9 cellular contexts compared by ENCODE assay signal in the genomic region with DNA sequence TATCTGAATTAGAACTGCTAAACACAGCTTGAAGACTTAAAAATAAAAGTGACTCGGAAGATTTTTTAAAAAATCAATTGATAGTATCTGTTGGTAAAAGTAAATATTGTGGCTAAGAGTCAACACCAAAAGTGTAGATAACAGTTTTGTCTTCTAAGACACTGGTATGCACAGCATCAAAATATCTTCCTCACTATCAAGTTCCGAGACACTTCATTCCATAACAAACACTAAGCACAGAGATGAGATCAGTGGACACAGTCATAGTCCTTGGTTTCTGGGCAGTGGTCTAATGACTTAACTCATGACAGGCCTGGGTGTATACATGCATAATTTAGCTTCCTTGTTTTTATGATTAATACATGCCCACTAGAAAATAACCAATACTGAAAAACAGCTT.
DNase-seq lines count a peak whose midpoint lies in the region; ATAC-seq and TF ChIP-seq lines count a peak whose summit lies in the region.
"Had no signal": no experiment of that assay in that cellular context is flagged by ENCODE, and none has a peak within 500 bp of the region (broad histone marks: within the 10 kb centered on the region; RNA-seq: fewer than 3 reads in every experiment).

No MANE protein-coding gene starts in this region.

- in situ Hi-C loops in brain microvascular endothelial cell (cut with HindIII; ENCODE audit: low pct_ligation_motif_present, low sequenced_read_pairs): no loop called here

- TF ChIP-seq CTCF in heart right ventricle (IDR thresholded peaks at IDR 0.05) (no peak), brain microvascular endothelial cell (IDR thresholded peaks at IDR 0.05; ENCODE audit: low read depth, low read length, missing control alignments) (no peak), vagina (IDR thresholded peaks at IDR 0.05) (no peak)

- WGBS in heart right ventricle, 2 donors: 48 to 63% methylated on average over 2 of the region's 2 CpGs

- TF ChIP-seq POLR2A in vagina (IDR thresholded peaks at IDR 0.05): no peak

- H3K4me1 Mint-ChIP-seq in memory B cell: peaks cover 3% of the 10 kb centered on the region

- peaks cover 4% of the 10 kb centered on the region for H3K36me3 Mint-ChIP-seq in memory B cell

- no peaks in the 10 kb centered on the region for H3K9me3 Mint-ChIP-seq in memory B cell

- ATAC-seq in heart right ventricle (peak in 2 of 8 donors; percentile 50 to 60), Right ventricle myocardium inferior (no peak), memory B cell (ENCODE audit: low read depth) (no peak), HG03378 (IDR thresholded peaks at IDR 0.05; ENCODE audit: unreplicated experiment) (no peak)

- H3K36me3 ChIP-seq in heart right ventricle: peaks cover 0 to 12% (median 0%) of the 10 kb centered on the region in 9 donors
- peaks cover 16% of the 10 kb centered on the region for H3K36me3 ChIP-seq in brain microvascular endothelial cell (replicated peaks)
- H3K36me3 ChIP-seq in vagina: no peaks in the 10 kb centered on the region
- H3K36me3 ChIP-seq: WERI-Rb-1 had no signal

- no peak for DNase-seq in heart right ventricle
- DNase-seq in Right ventricle myocardium inferior (ENCODE audit: missing footprints): no peak
- peak; percentile 92 for DNase-seq in brain microvascular endothelial cell
- no peak for DNase-seq in memory B cell (ENCODE audit: low spot score in 2 of 2)
- no peak for DNase-seq in vagina (ENCODE audit: extremely low spot score in 2 of 2)
- DNase-seq in SIG-M5 (lab: John Stamatoyannopoulos, UW): no peak
- DNase-seq in NCI-H2081 (lab: John Stamatoyannopoulos, UW): no peak
- DNase-seq: WERI-Rb-1 had no signal

- H3K4me3 ChIP-seq in heart right ventricle (peak overlapping the region in 9 of 10 donors; percentile 18 to 50 (median 45)), brain microvascular endothelial cell (ENCODE audit: low read depth, low read length) (no peak overlapping the region), vagina (peak overlapping the region in 1 of 2 donors; percentile 40)

- intact Hi-C loops in heart right ventricle (cut with DNase I): no loop called here
- intact Hi-C loops in Right ventricle myocardium inferior (cut with DNase I): no loop called here
- intact Hi-C loops in vagina (cut with DNase I): no loop called here

- peaks cover 3 to 43% (median 27%) of the 10 kb centered on the region in 9 donors for H3K4me1 ChIP-seq in heart right ventricle
- peaks cover 13% of the 10 kb centered on the region for H3K4me1 ChIP-seq in vagina

- H3K27ac Mint-ChIP-seq in memory B cell: peak overlapping the region; percentile 41

- H3K9me3 ChIP-seq in heart right ventricle (no peaks in the 10 kb centered on the region), vagina (no peaks in the 10 kb centered on the region)

- no peaks in the 10 kb centered on the region for H3K27me3 ChIP-seq in heart right ventricle
- H3K27me3 ChIP-seq in brain microvascular endothelial cell (replicated peaks): no peaks in the 10 kb centered on the region
- H3K27me3 ChIP-seq in vagina: no peaks in the 10 kb centered on the region

- H3K27ac ChIP-seq in heart right ventricle (peak overlapping the region in 8 of 10 donors; percentile 3 to 85 (median 60)), brain microvascular endothelial cell (peak overlapping the region; percentile 82), vagina (peak overlapping the region; percentile 45)
- H3K27ac ChIP-seq: WERI-Rb-1 had no signal

- H3K27me3 Mint-ChIP-seq in memory B cell: no peaks in the 10 kb centered on the region

- peak overlapping the region; percentile 73 for H3K4me3 Mint-ChIP-seq in memory B cell
